In genomic region chr20:3820048-3820900, GRCh38 we compare ENCODE assay signal across 8 cellular contexts. TPM values are rescaled to one million over a fixed set of nuclear protein-coding genes. Genes with fewer than 3 reads are reported as not detected.
A peak's percentile ranks its signal among the peaks of the same experiment; 100 is the strongest.
DNase-seq lines count a peak whose midpoint lies in the region; FAIRE-seq and TF ChIP-seq lines count a peak whose summit lies in the region.

Gene AP5S1 (plus strand): TSS chr20:3820547. CDS start chr20:3822118, 1,571 bp downstream.

- H3K4me1 Mint-ChIP-seq in H9 = peaks cover 23 to 32% of the 10 kb centered on the region in 2 experiments

- no peak within 1 kb of the TSS for H4K5ac ChIP-seq in H9 (ENCODE audit: insufficient read length, low read depth, low read length)

- H2BK120ac ChIP-seq in H9 (ENCODE audit: low read depth, low read length, poor library complexity, severe bottlenecking) = no peak within 1 kb of the TSS

- no peaks in the 10 kb centered on the region for H3K36me3 ChIP-seq in neural cell (ENCODE audit: insufficient read depth, low read length)
- H3K36me3 ChIP-seq in stomach smooth muscle (ENCODE audit: control insufficient read depth in 2 of 2, insufficient read depth in 2 of 2, low read length in 2 of 2) = peaks cover 24 to 26% of the 10 kb centered on the region in 2 donors

- no peak within 1 kb of the TSS for H2AK5ac ChIP-seq in H9 (ENCODE audit: insufficient read length, low read length)

- H3K27ac ChIP-seq in H9 (ENCODE audit: insufficient read length, low read depth, low read length) = no peak within 1 kb of the TSS
- peak within 1 kb of the TSS; percentile 93 for H3K27ac ChIP-seq in neural cell (ENCODE audit: low read length)
- peak within 1 kb of the TSS; percentile 97 for H3K27ac ChIP-seq in stomach smooth muscle (ENCODE audit: low read length)

- no CpG with 5 or more reads among the region's 96 CpGs for WGBS in H9 (ENCODE audit: extremely low coverage, insufficient read length, low lambda C conversion rate)

- no peak within 1 kb of the TSS for H2BK5ac ChIP-seq in H9 (ENCODE audit: insufficient read length, low read length)

- H2BK20ac ChIP-seq in H9 (ENCODE audit: low read depth, low read length, poor library complexity, severe bottlenecking) = no peak within 1 kb of the TSS

- H3K27me3 ChIP-seq in H9 (ENCODE audit: insufficient read depth, low read length) = no peaks in the 10 kb centered on the region
- no peaks in the 10 kb centered on the region for H3K27me3 ChIP-seq in neural cell (ENCODE audit: insufficient read depth, low read depth, low read length)
- H3K27me3 ChIP-seq in stomach smooth muscle (ENCODE audit: control insufficient read depth in 1 of 2, insufficient read depth in 2 of 2, low read length in 2 of 2) = no peaks in the 10 kb centered on the region

- no peak within 1 kb of the TSS for H3K23ac ChIP-seq in H9 (ENCODE audit: insufficient read length, low read depth, low read length)

- no peaks in the 10 kb centered on the region for H3K79me2 ChIP-seq in H9 (ENCODE audit: insufficient read depth, low read length)
- H3K79me2 ChIP-seq in neural cell (replicated peaks; ENCODE audit: insufficient read depth, low read length) = peaks cover 6% of the 10 kb centered on the region

- peak; percentile 88 for FAIRE-seq in G401.6 (lab: Jason Lieb, UNC)

- H3K9me3 ChIP-seq in H9 (ENCODE audit: control insufficient read depth, low read depth, low read length) (no peaks in the 10 kb centered on the region), neural cell (ENCODE audit: low read length) (no peaks in the 10 kb centered on the region), stomach smooth muscle (ENCODE audit: control insufficient read depth in 2 of 2, low read length in 2 of 2) (no peaks in the 10 kb centered on the region)

- H3K9ac ChIP-seq in H9 (ENCODE audit: extremely low read depth, insufficient read length, low read length) (peak within 1 kb of the TSS; percentile 66), neural cell (ENCODE audit: low read length) (peak within 1 kb of the TSS; percentile 92), stomach smooth muscle (ENCODE audit: low read length in 2 of 2) (peak within 1 kb of the TSS; percentile 96 to 98)

- peak within 1 kb of the TSS; percentile 94 to 98 (median 97) for H3K27ac Mint-ChIP-seq in H9

- H3K4ac ChIP-seq in H9 (ENCODE audit: low read depth, low read length) = no peak within 1 kb of the TSS

- H4K20me1 ChIP-seq in H9 (ENCODE audit: control insufficient read depth, insufficient read depth, insufficient read length) = no peaks in the 10 kb centered on the region
- no peaks in the 10 kb centered on the region for H4K20me1 ChIP-seq in neural cell (ENCODE audit: insufficient read depth)

- H3K9me2 ChIP-seq in neural cell (ENCODE audit: insufficient read depth, low read length) = no peaks in the 10 kb centered on the region

- TF ChIP-seq CTCF in H9 (conservative IDR thresholded peaks at IDR 0.05) = peak; percentile 100
- TF ChIP-seq CTCF in neural cell (IDR thresholded peaks at IDR 0.05; ENCODE audit: poor library complexity, severe bottlenecking) = peak; percentile 100

- no peaks in the 10 kb centered on the region for H3K23me2 ChIP-seq in H9 (ENCODE audit: insufficient read length, low read depth, low read length, poor library complexity, severe bottlenecking)

- no peaks in the 10 kb centered on the region; a peak in 1 of 5 replicates for H3K9me3 Mint-ChIP-seq in H9

- no peaks in the 10 kb centered on the region for H3K27me3 Mint-ChIP-seq in H9 (ENCODE audit: low read depth)

- DNase-seq in H9 = peak; percentile 98
- DNase-seq in M059J (ENCODE audit: low read depth) = peak; percentile 98
- DNase-seq in SHP77 (lab: John Stamatoyannopoulos, UW) = peak; percentile 89 to 91
- peak; percentile 82 for DNase-seq in activated effector memory CD4-positive, alpha-beta T cell treated with Interleukin-2 at 50 U/mL for 16 hours
- DNase-seq in fibroblast of the conjunctiva (ENCODE audit: low read depth) = peak; percentile 89

- no peak within 1 kb of the TSS for H4K91ac ChIP-seq in H9 (ENCODE audit: insufficient read length, low read depth, low read length)

- H3K4me3 Mint-ChIP-seq in H9 = peak within 1 kb of the TSS; percentile 82 to 85

- peak within 1 kb of the TSS; percentile 10 for H2AFZ ChIP-seq in H9 (ENCODE audit: low read length)
- H2AFZ ChIP-seq in neural cell (ENCODE audit: low read depth, low read length) = peak within 1 kb of the TSS; percentile 83

- H3K4me1 ChIP-seq in H9 (ENCODE audit: insufficient read depth, low read length) (no peaks in the 10 kb centered on the region; the same call in 1 of the 2 replicates), stomach smooth muscle (ENCODE audit: control insufficient read depth, insufficient read depth, low read length) (peaks cover 28% of the 10 kb centered on the region)

- peaks cover 7% of the 10 kb centered on the region for H3F3A ChIP-seq in neural cell (ENCODE audit: insufficient read depth, low read length, poor library complexity, severe bottlenecking)

- no peak within 1 kb of the TSS for H2BK15ac ChIP-seq in H9 (ENCODE audit: low read depth, low read length)

- peak within 1 kb of the TSS; percentile 8 for H3K4me2 ChIP-seq in H9 (ENCODE audit: insufficient read depth, insufficient read length, low read length)
- H3K4me2 ChIP-seq in neural cell (ENCODE audit: low read length) = peak within 1 kb of the TSS; percentile 79

- no peak within 1 kb of the TSS for H3T11ph ChIP-seq in H9 (ENCODE audit: low read length)

- H3K4me3 ChIP-seq in neural cell (ENCODE audit: low read length) = peak within 1 kb of the TSS; percentile 73
- H3K4me3 ChIP-seq in stomach smooth muscle (ENCODE audit: low read length in 2 of 2) = peak within 1 kb of the TSS; percentile 84 to 90

- TF ChIP-seq RAD21 in neural cell (conservative IDR thresholded peaks at IDR 0.05) = peak; percentile 91

- H3K79me1 ChIP-seq in H9 (ENCODE audit: insufficient read depth, low read depth, low read length, poor library complexity, severe bottlenecking) = no peaks in the 10 kb centered on the region

- H4K8ac ChIP-seq in H9 (replicated peaks; ENCODE audit: insufficient read length, low read depth, low read length) = no peak within 1 kb of the TSS

- peak within 1 kb of the TSS; percentile 96 for H3K14ac ChIP-seq in H9 (ENCODE audit: insufficient read depth, low read length)

- H3K18ac ChIP-seq in H9 (ENCODE audit: insufficient read length, low read depth, low read length) = peak within 1 kb of the TSS; percentile 92

- no peak within 1 kb of the TSS for H3K56ac ChIP-seq in H9 (ENCODE audit: insufficient read length, low read depth, low read length)

- no peak within 1 kb of the TSS for H2BK12ac ChIP-seq in H9 (ENCODE audit: insufficient read length, low read depth, low read length)

- H3K36me3 Mint-ChIP-seq in H9 (ENCODE audit: insufficient read depth in 1 of 3, low read depth in 3 of 3) = peaks cover 0 to 2% (median 0%) of the 10 kb centered on the region in 3 experiments; a peak in 1 of 7 replicates

- TF ChIP-seq EP300 in neural cell (conservative IDR thresholded peaks at IDR 0.05; ENCODE audit: poor library complexity, severe bottlenecking) = peak; percentile 80

TF ChIP-seq in neural cell, 6 proteins besides CTCF, POLR2A, EP300 and RAD21:
- TF ChIP-seq POLR2AphosphoS5 (IDR thresholded peaks at IDR 0.05) = peak; percentile 89
- no peak for TF ChIP-seq EZH2 (IDR thresholded peaks at IDR 0.05; ENCODE audit: borderline replicate concordance, insufficient read depth, low read length, poor library complexity, severe bottlenecking)
- peak; percentile 83 for TF ChIP-seq MXI1 (conservative IDR thresholded peaks at IDR 0.05; ENCODE audit: poor library complexity, severe bottlenecking)
- peak; percentile 62 for TF ChIP-seq TAF1 (IDR thresholded peaks at IDR 0.05; ENCODE audit: low read depth)
- peak; percentile 75 for TF ChIP-seq REST (IDR thresholded peaks at IDR 0.05; ENCODE audit: borderline replicate concordance)
- TF ChIP-seq SMC3 (conservative IDR thresholded peaks at IDR 0.05; ENCODE audit: poor library complexity) = peak; percentile 99

RNA-seq across cellular contexts. Expression of gene AP5S1, which starts in this region (rescaled TPM):
- total RNA-seq in H9 (2021) = 3.9 and 4.1 TPM in 2 replicates
- 35.7 and 41.4 TPM in 2 replicates for total RNA-seq in M059J (2014; rRNA removed; shearing (Covaris generic))
- 11.3 and 14.0 TPM in 2 replicates for polyA plus RNA-seq in neural cell
- polyA minus RNA-seq in neural cell = 11.7 and 12.4 TPM in 2 replicates
